ENCODE assay signal across 20 cellular contexts in genomic region chr9:131367445-131367844, GRCh38. TPM values are rescaled to one million over a fixed set of nuclear protein-coding genes. Genes with fewer than 3 reads are reported as not detected.
DNase-seq lines count a peak whose midpoint lies in the region; ATAC-seq, FAIRE-seq and TF ChIP-seq lines count a peak whose summit lies in the region.
"Had no signal": no experiment of that assay in that cellular context is flagged by ENCODE, and none has a peak within 500 bp of the region (broad histone marks: within the 10 kb centered on the region; RNA-seq: fewer than 3 reads in every experiment).

No MANE protein-coding gene starts in this region.

- no peak overlapping the region for H3K27ac ChIP-seq in HepG2 (ENCODE audit: extremely low read length, insufficient read depth, low read length)
- H3K27ac ChIP-seq in right lobe of liver = no peak overlapping the region
- H3K27ac ChIP-seq: BLaER1 treated with 17β-estradiol and CSF1 and Interleukin-3, amounts not matched to agents 10 nM and 100 nM; KMS-11 had no signal

- H3K9me3 Mint-ChIP-seq in chondrocyte (ENCODE audit: low read depth) = no peaks in the 10 kb centered on the region
- H3K9me3 Mint-ChIP-seq: GM23338 had no signal

- H3K36me3 Mint-ChIP-seq in chondrocyte (ENCODE audit: low read depth) = no peaks in the 10 kb centered on the region

- no peak for TF ChIP-seq POLR2A in HepG2 (IDR thresholded peaks at IDR 0.05; ENCODE audit: insufficient read depth in 1 of 2, low read depth in 2 of 2, low read length in 2 of 2)
- no peak for TF ChIP-seq POLR2A in right lobe of liver (IDR thresholded peaks at IDR 0.05)

- CTCF ChIA-PET in HepG2 (lab: Yijun Ruan, JAX; ENCODE audit: low intra/inter-chr PET ratio, low total read pairs) = no interaction called here

- peak overlapping the region; percentile 60 for H3K27ac Mint-ChIP-seq in chondrocyte (ENCODE audit: unreplicated experiment)
- H3K27ac Mint-ChIP-seq: GM23338 had no signal

- no peaks in the 10 kb centered on the region for H3K27me3 ChIP-seq in HepG2 (ENCODE audit: control insufficient read depth in 1 of 2, insufficient read depth in 2 of 2, low read length in 2 of 2)
- no peaks in the 10 kb centered on the region for H3K27me3 ChIP-seq in right lobe of liver
- H3K27me3 ChIP-seq in MG63 = no peaks in the 10 kb centered on the region
- H3K27me3 ChIP-seq: BLaER1 treated with 17β-estradiol and CSF1 and Interleukin-3, amounts not matched to agents 10 nM and 100 nM had no signal

- 71% methylated on average over 2 of the region's 2 CpGs for WGBS in HepG2 (ENCODE audit: low lambda C conversion rate)
- 93% methylated on average over 1 of the region's 2 CpGs for WGBS in right lobe of liver (ENCODE audit: insufficient coverage, low coverage, low lambda C conversion rate, missing lambda C conversion rate)

- H4K20me1 ChIP-seq in HepG2 (ENCODE audit: insufficient read depth, low read length) = no peaks in the 10 kb centered on the region
- H4K20me1 ChIP-seq: BLaER1 treated with 17β-estradiol and CSF1 and Interleukin-3, amounts not matched to agents 10 nM and 100 nM had no signal

- intact Hi-C loops in HepG2 (cut with micrococcal nuclease; ENCODE audit: unreplicated experiment) = loop anchor here (1.0 kb wide), 1 partner anchor 111 kb away; no protein-coding TSS in a partner anchor
- intact Hi-C loops in right lobe of liver (cut with DNase I) = no loop called here
- intact Hi-C loops in mucosa of descending colon (cut with DNase I, micrococcal nuclease) = no loop called here

- FAIRE-seq in HepG2 (lab: Jason Lieb, UNC) = no peak
- FAIRE-seq: GM12891, GM18507 had no signal

- no peak for TF ChIP-seq EP300 in HepG2 (IDR thresholded peaks at IDR 0.05; ENCODE audit: low read depth in 2 of 2, low read length in 2 of 2)
- no peak for TF ChIP-seq EP300 in HepG2 (CRISPR knock-in tag; IDR thresholded peaks at IDR 0.05; ENCODE audit: borderline replicate concordance)

- TF ChIP-seq RAD21 in HepG2 (CRISPR knock-in tag; IDR thresholded peaks at IDR 0.05) = no peak

- in situ Hi-C loops in HepG2 (cut with HindIII; ENCODE audit: extremely low pct_ligation_motif_present, low pct_unique_long_range_greater_than_20kb) (loop anchor here (5.0 kb wide), 1 partner anchor 110 kb away; no protein-coding TSS in a partner anchor), KBM-7 (cut with MboI; ENCODE audit: low pct_unique_long_range_greater_than_20kb, low sequenced_read_pairs) (no loop called here)

- no peaks in the 10 kb centered on the region for H3K27me3 Mint-ChIP-seq in chondrocyte (ENCODE audit: low read depth)

- no peaks in the 10 kb centered on the region for H3K79me2 ChIP-seq in HepG2 (ENCODE audit: insufficient read depth, low read length)

- H3K36me3 ChIP-seq in HepG2 (replicated peaks in 1 of 2; ENCODE audit: control insufficient read depth in 1 of 2, insufficient read depth in 2 of 2, low read length in 2 of 2) = no peaks in the 10 kb centered on the region
- H3K36me3 ChIP-seq in right lobe of liver = no peaks in the 10 kb centered on the region
- H3K36me3 ChIP-seq in mucosa of descending colon (ENCODE audit: low read depth) = no peaks in the 10 kb centered on the region
- no peaks in the 10 kb centered on the region for H3K36me3 ChIP-seq in MG63
- H3K36me3 ChIP-seq: BLaER1 treated with 17β-estradiol and CSF1 and Interleukin-3, amounts not matched to agents 10 nM and 100 nM had no signal

- ATAC-seq in HepG2 (peak; percentile 18; the same call in 1 of the 3 replicates), right lobe of liver (no peak), mucosa of descending colon (peak; percentile 52)

- H3K4me1 ChIP-seq in HepG2 (ENCODE audit: insufficient read depth, low read length) (peaks cover 19% of the 10 kb centered on the region), right lobe of liver (no peaks in the 10 kb centered on the region), mucosa of descending colon (ENCODE audit: low read depth) (peaks cover 5% of the 10 kb centered on the region)

- no peak overlapping the region; a peak in 1 of 6 replicates for H3K4me3 ChIP-seq in HepG2 (replicated peaks in 1 of 3; ENCODE audit: insufficient read depth in 1 of 3, low read depth in 2 of 3, low read length in 3 of 3)
- no peak overlapping the region for H3K4me3 ChIP-seq in right lobe of liver
- no peak overlapping the region for H3K4me3 ChIP-seq in mucosa of descending colon
- no peak overlapping the region for H3K4me3 ChIP-seq in MG63
- H3K4me3 ChIP-seq: BLaER1 treated with 17β-estradiol and CSF1 and Interleukin-3, amounts not matched to agents 10 nM and 100 nM; GM23338 had no signal

- no peak for TF ChIP-seq CTCF in HepG2 (CRISPR knock-in tag; IDR thresholded peaks at IDR 0.05)
- no peak for TF ChIP-seq CTCF in right lobe of liver (IDR thresholded peaks at IDR 0.05)
- no peak for TF ChIP-seq CTCF in chondrocyte (IDR thresholded peaks at IDR 0.05)
- no peak for TF ChIP-seq CTCF in mucosa of descending colon (IDR thresholded peaks at IDR 0.05)

- H3K4me1 Mint-ChIP-seq in chondrocyte (ENCODE audit: low read depth) = peaks cover 12% of the 10 kb centered on the region

- H3K4me3 Mint-ChIP-seq in chondrocyte (ENCODE audit: unreplicated experiment) = no peak overlapping the region
- H3K4me3 Mint-ChIP-seq: GM23338 had no signal

- H3K4me2 ChIP-seq in HepG2 (ENCODE audit: low read depth, low read length) = peak overlapping the region; percentile 66
- H3K4me2 ChIP-seq: GM23338, KMS-11 had no signal

- no TSS peak for BruUV-seq in HepG2 (replicated peaks; lab: Mats Ljungman, UMichigan)

- H3K9ac ChIP-seq in HepG2 (ENCODE audit: insufficient read depth, low read depth, low read length) = no peak overlapping the region
- H3K9ac ChIP-seq: BLaER1 treated with 17β-estradiol and CSF1 and Interleukin-3, amounts not matched to agents 10 nM and 100 nM; KMS-11 had no signal

- DNase-seq in HepG2 (ENCODE audit: low spot score) (no peak), right lobe of liver (no peak), chondrocyte (ENCODE audit: low spot score) (no peak), mucosa of descending colon (no peak), KBM-7 (no peak), NCI-H146 treated with DMSO at 0.1 percent for 48 hours (lab: John Stamatoyannopoulos, UW; ENCODE audit: unreplicated experiment) (no peak), DMS79 treated with DMSO at 0.1 percent for 48 hours (lab: John Stamatoyannopoulos, UW) (no peak), MG63 (no peak)
- DNase-seq: DMS 273 treated with DMSO at 0.1 percent for 48 hours; GF-D8; MM.1S; NCI-H1930; NCI-H2171; NCI-H446 treated with DMSO at 0.1 percent for 48 hours; NK-92 treated with Interleukin-12 subunit alpha and Interleukin-12 subunit beta, amount 100 ng/mL, for 24 hours had no signal

- no peaks in the 10 kb centered on the region for H3K9me3 ChIP-seq in HepG2 (ENCODE audit: low read length)
- H3K9me3 ChIP-seq in right lobe of liver = no peaks in the 10 kb centered on the region
- no peaks in the 10 kb centered on the region for H3K9me3 ChIP-seq in mucosa of descending colon
- H3K9me3 ChIP-seq in MG63 = no peaks in the 10 kb centered on the region

- no peak overlapping the region for H2AFZ ChIP-seq in HepG2 (ENCODE audit: low read length)
- H2AFZ ChIP-seq: GM23338 had no signal

- POLR2A ChIA-PET in HepG2 (lab: Yijun Ruan, JAX) = interaction anchor here (0.8 kb wide), 1 partner anchor 113 kb away, joined by 3 read pairs; no protein-coding TSS in a partner anchor

RNA-seq across cellular contexts. Expression of gene PRRC2B, which starts 26.4 kb away (rescaled TPM):
- 37.4 TPM in 2 replicates for total RNA-seq in HepG2 (2016; rRNA removed; fragmentation: Illumina TruSeq; extraction: Trizol)
- 20.7 and 24.3 TPM in 2 replicates for total RNA-seq in HepG2 (2016; cell fraction: cytosol; rRNA removed; fragmentation: Illumina TruSeq; extraction: Trizol; ENCODE audit: low read depth)
- 27.7 and 37.0 TPM in 2 replicates for total RNA-seq in HepG2 (2016; cell fraction: insoluble cytoplasmic fraction; rRNA removed; fragmentation: Illumina TruSeq; extraction: Trizol)
- 20.9 TPM in 2 replicates for total RNA-seq in HepG2 (2016; cell fraction: membrane; rRNA removed; fragmentation: Illumina TruSeq; extraction: Trizol)
- 41.7 and 49.5 TPM in 2 replicates for total RNA-seq in HepG2 (2016; cell fraction: nucleus; rRNA removed; fragmentation: Illumina TruSeq; extraction: Trizol)
- polyA plus RNA-seq in HepG2 (2011; rRNA removed) = 18.9 and 20.8 TPM in 2 replicates
- 11.9 and 12.5 TPM in 2 replicates for polyA plus RNA-seq in HepG2 (2011; cell fraction: cytosol; rRNA removed)
- polyA plus RNA-seq in HepG2 (2011; cell fraction: nucleus; rRNA removed) = 87.0 and 122 TPM in 2 replicates
- 55.6 and 57.4 TPM in 2 replicates for polyA plus RNA-seq in HepG2 (2012)
- 4.0 TPM in 2 replicates for polyA plus RNA-seq in HepG2 (2016; cell fraction: cytosol; fragmentation: Illumina TruSeq; extraction: Trizol; ENCODE audit: low read depth)
- 25.0 and 33.7 TPM in 2 replicates for polyA plus RNA-seq in HepG2 (2016; cell fraction: insoluble cytoplasmic fraction; fragmentation: Illumina TruSeq; extraction: Trizol; ENCODE audit: low read depth)
- polyA plus RNA-seq in HepG2 (2016; cell fraction: membrane; fragmentation: Illumina TruSeq; extraction: Trizol; ENCODE audit: low read depth) = 8.5 and 10.2 TPM in 2 replicates
- 100 and 106 TPM in 2 replicates for polyA plus RNA-seq in HepG2 (2016; cell fraction: nucleus; fragmentation: Illumina TruSeq; extraction: Trizol; ENCODE audit: insufficient read depth, low read depth)
- 72.0 and 116 TPM in 2 replicates for polyA minus RNA-seq in HepG2 (2011; rRNA and poly(A)+ RNA removed; ENCODE audit: low replicate concordance)
- polyA minus RNA-seq in HepG2 (2011; cell fraction: cytosol; rRNA and poly(A)+ RNA removed) = 23.3 and 31.5 TPM in 2 replicates
- polyA minus RNA-seq in HepG2 (2011; cell fraction: nucleus; rRNA and poly(A)+ RNA removed) = 52.6 and 56.1 TPM in 2 replicates
- 10 to 100 TPM; 53.7 to 82.6 (median 57.3) TPM for total RNA-seq in right lobe of liver
- total RNA-seq in chondrocyte = 233 to 235 TPM (median 235 TPM) in 3 replicates
- 100 to 1,000 TPM; 105 to 175 (median 113) TPM for total RNA-seq in mucosa of descending colon
- 24.0 and 39.2 TPM in 2 replicates for total RNA-seq in MG63 (2014; rRNA removed; shearing (Covaris generic); ENCODE audit: low replicate concordance)

Comparison
In these comparisons a context has a peak if more than half of its experiments do, and no peak if none do; other contexts are left out.
1. ATAC-seq: peak in HepG2 (single experiment) and mucosa of descending colon (single experiment); none in right lobe of liver (0 of 4).